20 cellular contexts compared by ENCODE assay signal in the genomic region with DNA sequence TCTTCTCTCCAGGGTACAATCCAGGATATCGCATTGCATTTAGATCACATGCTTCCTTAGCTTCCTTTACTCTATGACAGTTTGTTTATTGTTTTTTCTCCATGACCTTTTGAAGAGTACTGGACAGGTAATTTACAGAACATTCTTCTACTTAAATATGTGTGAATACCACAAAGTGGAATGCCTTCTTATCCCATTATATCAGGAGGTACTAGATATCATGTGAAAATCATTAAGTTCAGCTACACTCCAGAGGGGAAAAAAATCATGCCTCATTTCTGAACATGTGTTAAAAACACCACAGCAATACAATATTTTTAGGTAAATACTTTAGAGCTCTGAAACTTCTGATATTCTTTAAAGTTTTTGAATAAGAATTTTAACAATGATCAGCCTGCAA.
"Had no signal": no experiment of that assay in that cellular context is flagged by ENCODE, and none has a peak within 500 bp of the region (broad histone marks: within the 10 kb centered on the region; RNA-seq: fewer than 3 reads in every experiment).

No MANE protein-coding gene starts in this region.

- H3K4me3 ChIP-seq: lung, pancreas, right lobe of liver, thoracic aorta, tibial nerve, upper lobe of left lung had no signal

- H3K36me3 ChIP-seq: neutrophil, pancreas, right lobe of liver, thoracic aorta, tibial nerve, upper lobe of left lung had no signal

- H3K27me3 ChIP-seq: neutrophil, pancreas, right lobe of liver, tibial nerve, upper lobe of left lung had no signal

- FAIRE-seq: keratinocyte, pancreas, small intestine, urothelium cell line had no signal

- ATAC-seq: effector memory CD8-positive, alpha-beta T cell; left lobe of liver; natural killer cell; pancreas; right lobe of liver; stimulated activated naive B cell treated with anti-CD40 and anti-IgM and Interleukin-4, amounts not matched to agents 10 μg/mL and 1 μg/mL and 100 μg/mL, for 72 hours had no signal

- H3K9me3 ChIP-seq: neutrophil, pancreas, right lobe of liver, thoracic aorta, tibial nerve, upper lobe of left lung had no signal

- DNase-seq: cortex of kidney; effector memory CD8-positive, alpha-beta T cell; erythroblast; head of caudate nucleus; natural killer cell; pancreas; retina; right lobe of liver; small intestine; stimulated activated CD4-positive, alpha-beta T cell treated with anti-CD3 and anti-CD28 coated beads, Interleukin-15, amount 100 ng/mL, for 24 hours; stimulated activated CD4-positive, alpha-beta T cell treated with anti-CD3 and anti-CD28 coated beads, Interleukin-2, amount 100 ng/mL, for 48 hours; stimulated activated naive B cell treated with anti-CD40 and anti-IgM and Interleukin-4, amounts not matched to agents 10 μg/mL and 1 μg/mL and 100 μg/mL, for 72 hours; upper lobe of left lung had no signal

- H3K27ac ChIP-seq: neutrophil, pancreas, right lobe of liver, thoracic aorta, tibial nerve, upper lobe of left lung had no signal
